2 cellular contexts compared by ENCODE assay signal in the genomic region with DNA sequence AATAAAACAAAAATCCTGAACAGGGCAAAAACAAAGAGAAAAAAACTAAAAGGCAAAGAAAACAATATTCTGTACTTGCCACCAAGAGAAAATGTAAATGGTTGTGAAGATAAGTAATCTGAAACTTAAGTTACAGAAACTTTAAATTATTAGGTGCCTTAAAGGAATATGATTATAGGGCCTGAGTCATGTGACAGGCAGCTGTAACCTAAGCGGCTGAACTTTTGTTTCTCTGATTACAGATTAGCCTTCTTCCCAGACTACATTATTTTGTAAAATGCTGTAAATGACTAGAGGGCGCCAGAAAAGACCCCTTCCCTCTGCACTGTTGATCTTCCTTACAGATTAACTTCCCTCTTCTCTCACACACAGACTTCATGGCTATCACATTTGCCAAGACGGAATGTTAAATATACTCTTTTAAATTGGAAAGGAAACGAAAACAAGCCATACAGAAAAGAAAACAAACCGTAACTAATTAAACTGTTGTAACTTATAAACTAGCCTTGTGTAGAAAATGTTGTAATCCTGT.
TF ChIP-seq lines count a peak whose summit lies in the region.

No MANE protein-coding gene starts in this region.

TF ChIP-seq in GM23338, 12 proteins besides CTCF, POLR2A, EP300 and RAD21 (continues in another document):
- TF ChIP-seq STAT1 (IDR thresholded peaks at IDR 0.05; ENCODE audit: unreplicated experiment), result no peak
- TF ChIP-seq POLR2AphosphoS5 (IDR thresholded peaks at IDR 0.05; ENCODE audit: low read depth), result no peak
- no peak for TF ChIP-seq EZH2phosphoT487 (IDR thresholded peaks at IDR 0.05; ENCODE audit: unreplicated experiment)
- no peak for TF ChIP-seq ZNF114 (CRISPR knock-in tag; IDR thresholded peaks at IDR 0.05)
- TF ChIP-seq, protein P1, sequence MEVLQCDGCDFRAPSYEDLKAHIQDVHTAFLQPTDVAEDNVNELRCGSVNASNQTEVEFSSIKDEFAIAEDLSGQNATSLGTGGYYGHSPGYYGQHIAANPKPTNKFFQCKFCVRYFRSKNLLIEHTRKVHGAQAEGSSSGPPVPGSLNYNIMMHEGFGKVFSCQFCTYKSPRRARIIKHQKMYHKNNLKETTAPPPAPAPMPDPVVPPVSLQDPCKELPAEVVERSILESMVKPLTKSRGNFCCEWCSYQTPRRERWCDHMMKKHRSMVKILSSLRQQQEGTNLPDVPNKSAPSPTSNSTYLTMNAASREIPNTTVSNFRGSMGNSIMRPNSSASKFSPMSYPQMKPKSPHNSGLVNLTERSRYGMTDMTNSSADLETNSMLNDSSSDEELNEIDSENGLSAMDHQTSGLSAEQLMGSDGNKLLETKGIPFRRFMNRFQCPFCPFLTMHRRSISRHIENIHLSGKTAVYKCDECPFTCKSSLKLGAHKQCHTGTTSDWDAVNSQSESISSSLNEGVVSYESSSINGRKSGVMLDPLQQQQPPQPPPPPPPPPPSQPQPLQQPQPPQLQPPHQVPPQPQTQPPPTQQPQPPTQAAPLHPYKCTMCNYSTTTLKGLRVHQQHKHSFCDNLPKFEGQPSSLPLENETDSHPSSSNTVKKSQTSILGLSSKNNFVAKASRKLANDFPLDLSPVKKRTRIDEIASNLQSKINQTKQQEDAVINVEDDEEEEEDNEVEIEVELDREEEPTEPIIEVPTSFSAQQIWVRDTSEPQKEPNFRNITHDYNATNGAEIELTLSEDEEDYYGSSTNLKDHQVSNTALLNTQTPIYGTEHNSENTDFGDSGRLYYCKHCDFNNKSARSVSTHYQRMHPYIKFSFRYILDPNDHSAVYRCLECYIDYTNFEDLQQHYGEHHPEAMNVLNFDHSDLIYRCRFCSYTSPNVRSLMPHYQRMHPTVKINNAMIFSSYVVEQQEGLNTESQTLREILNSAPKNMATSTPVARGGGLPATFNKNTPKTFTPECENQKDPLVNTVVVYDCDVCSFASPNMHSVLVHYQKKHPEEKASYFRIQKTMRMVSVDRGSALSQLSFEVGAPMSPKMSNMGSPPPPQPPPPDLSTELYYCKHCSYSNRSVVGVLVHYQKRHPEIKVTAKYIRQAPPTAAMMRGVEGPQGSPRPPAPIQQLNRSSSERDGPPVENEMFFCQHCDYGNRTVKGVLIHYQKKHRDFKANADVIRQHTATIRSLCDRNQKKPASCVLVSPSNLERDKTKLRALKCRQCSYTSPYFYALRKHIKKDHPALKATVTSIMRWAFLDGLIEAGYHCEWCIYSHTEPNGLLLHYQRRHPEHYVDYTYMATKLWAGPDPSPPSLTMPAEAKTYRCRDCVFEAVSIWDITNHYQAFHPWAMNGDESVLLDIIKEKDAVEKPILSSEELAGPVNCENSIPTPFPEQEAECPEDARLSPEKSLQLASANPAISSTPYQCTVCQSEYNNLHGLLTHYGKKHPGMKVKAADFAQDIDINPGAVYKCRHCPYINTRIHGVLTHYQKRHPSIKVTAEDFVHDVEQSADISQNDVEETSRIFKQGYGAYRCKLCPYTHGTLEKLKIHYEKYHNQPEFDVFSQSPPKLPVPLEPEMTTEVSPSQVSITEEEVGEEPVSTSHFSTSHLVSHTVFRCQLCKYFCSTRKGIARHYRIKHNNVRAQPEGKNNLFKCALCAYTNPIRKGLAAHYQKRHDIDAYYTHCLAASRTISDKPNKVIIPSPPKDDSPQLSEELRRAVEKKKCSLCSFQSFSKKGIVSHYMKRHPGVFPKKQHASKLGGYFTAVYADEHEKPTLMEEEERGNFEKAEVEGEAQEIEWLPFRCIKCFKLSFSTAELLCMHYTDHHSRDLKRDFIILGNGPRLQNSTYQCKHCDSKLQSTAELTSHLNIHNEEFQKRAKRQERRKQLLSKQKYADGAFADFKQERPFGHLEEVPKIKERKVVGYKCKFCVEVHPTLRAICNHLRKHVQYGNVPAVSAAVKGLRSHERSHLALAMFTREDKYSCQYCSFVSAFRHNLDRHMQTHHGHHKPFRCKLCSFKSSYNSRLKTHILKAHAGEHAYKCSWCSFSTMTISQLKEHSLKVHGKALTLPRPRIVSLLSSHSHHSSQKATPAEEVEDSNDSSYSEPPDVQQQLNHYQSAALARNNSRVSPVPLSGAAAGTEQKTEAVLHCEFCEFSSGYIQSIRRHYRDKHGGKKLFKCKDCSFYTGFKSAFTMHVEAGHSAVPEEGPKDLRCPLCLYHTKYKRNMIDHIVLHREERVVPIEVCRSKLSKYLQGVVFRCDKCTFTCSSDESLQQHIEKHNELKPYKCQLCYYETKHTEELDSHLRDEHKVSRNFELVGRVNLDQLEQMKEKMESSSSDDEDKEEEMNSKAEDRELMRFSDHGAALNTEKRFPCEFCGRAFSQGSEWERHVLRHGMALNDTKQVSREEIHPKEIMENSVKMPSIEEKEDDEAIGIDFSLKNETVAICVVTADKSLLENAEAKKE (CRISPR knock-in tag; IDR thresholded peaks at IDR 0.05), result no peak
- no peak for TF ChIP-seq EZH2 (IDR thresholded peaks at IDR 0.05; ENCODE audit: low read depth, unreplicated experiment)
- TF ChIP-seq, protein P2, sequence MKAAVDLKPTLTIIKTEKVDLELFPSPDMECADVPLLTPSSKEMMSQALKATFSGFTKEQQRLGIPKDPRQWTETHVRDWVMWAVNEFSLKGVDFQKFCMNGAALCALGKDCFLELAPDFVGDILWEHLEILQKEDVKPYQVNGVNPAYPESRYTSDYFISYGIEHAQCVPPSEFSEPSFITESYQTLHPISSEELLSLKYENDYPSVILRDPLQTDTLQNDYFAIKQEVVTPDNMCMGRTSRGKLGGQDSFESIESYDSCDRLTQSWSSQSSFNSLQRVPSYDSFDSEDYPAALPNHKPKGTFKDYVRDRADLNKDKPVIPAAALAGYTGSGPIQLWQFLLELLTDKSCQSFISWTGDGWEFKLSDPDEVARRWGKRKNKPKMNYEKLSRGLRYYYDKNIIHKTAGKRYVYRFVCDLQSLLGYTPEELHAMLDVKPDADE (IDR thresholded peaks at IDR 0.05), result no peak
- TF ChIP-seq, protein P3, sequence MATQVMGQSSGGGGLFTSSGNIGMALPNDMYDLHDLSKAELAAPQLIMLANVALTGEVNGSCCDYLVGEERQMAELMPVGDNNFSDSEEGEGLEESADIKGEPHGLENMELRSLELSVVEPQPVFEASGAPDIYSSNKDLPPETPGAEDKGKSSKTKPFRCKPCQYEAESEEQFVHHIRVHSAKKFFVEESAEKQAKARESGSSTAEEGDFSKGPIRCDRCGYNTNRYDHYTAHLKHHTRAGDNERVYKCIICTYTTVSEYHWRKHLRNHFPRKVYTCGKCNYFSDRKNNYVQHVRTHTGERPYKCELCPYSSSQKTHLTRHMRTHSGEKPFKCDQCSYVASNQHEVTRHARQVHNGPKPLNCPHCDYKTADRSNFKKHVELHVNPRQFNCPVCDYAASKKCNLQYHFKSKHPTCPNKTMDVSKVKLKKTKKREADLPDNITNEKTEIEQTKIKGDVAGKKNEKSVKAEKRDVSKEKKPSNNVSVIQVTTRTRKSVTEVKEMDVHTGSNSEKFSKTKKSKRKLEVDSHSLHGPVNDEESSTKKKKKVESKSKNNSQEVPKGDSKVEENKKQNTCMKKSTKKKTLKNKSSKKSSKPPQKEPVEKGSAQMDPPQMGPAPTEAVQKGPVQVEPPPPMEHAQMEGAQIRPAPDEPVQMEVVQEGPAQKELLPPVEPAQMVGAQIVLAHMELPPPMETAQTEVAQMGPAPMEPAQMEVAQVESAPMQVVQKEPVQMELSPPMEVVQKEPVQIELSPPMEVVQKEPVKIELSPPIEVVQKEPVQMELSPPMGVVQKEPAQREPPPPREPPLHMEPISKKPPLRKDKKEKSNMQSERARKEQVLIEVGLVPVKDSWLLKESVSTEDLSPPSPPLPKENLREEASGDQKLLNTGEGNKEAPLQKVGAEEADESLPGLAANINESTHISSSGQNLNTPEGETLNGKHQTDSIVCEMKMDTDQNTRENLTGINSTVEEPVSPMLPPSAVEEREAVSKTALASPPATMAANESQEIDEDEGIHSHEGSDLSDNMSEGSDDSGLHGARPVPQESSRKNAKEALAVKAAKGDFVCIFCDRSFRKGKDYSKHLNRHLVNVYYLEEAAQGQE (IDR thresholded peaks at IDR 0.05; ENCODE audit: unreplicated experiment), result no peak
- no peak for TF ChIP-seq NANOG (IDR thresholded peaks at IDR 0.05; ENCODE audit: borderline replicate concordance)

TF ChIP-seq in endothelial cell of umbilical vein, 7 proteins besides CTCF, POLR2A, EP300 and RAD21:
- TF ChIP-seq EZH2 (IDR thresholded peaks at IDR 0.05; ENCODE audit: borderline replicate concordance, low read depth, low read length, severe bottlenecking) (no peak), JUN (IDR thresholded peaks at IDR 0.05; ENCODE audit: borderline replicate concordance, insufficient read depth, insufficient read length, low read depth) (no peak), FOS (IDR thresholded peaks at IDR 0.05; ENCODE audit: borderline replicate concordance, insufficient read depth, low read length) (no peak), MYC (IDR thresholded peaks at IDR 0.05; ENCODE audit: low read depth, low read length) (no peak), GATA2 (IDR thresholded peaks at IDR 0.05; ENCODE audit: insufficient read depth, insufficient read length, low read depth, low read length) (no peak), POLR2AphosphoS5 (IDR thresholded peaks at IDR 0.05; ENCODE audit: insufficient read depth, low read depth, low read length) (no peak)
- TF ChIP-seq, protein P4, sequence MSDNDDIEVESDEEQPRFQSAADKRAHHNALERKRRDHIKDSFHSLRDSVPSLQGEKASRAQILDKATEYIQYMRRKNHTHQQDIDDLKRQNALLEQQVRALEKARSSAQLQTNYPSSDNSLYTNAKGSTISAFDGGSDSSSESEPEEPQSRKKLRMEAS (IDR thresholded peaks at IDR 0.05; ENCODE audit: insufficient read depth, insufficient read length), result no peak
TF ChIP-seq in endothelial cell of umbilical vein: peak in this region for 0.
